In genomic region chr5:19002111-19002510, GRCh38 we compare ENCODE assay signal across 14 cellular contexts.
A peak's percentile ranks its signal among the peaks of the same experiment; 100 is the strongest.
DNase-seq lines count a peak whose midpoint lies in the region; ATAC-seq, FAIRE-seq and TF ChIP-seq lines count a peak whose summit lies in the region.
"Had no signal": no experiment of that assay in that cellular context is flagged by ENCODE, and none has a peak within 500 bp of the region (broad histone marks: within the 10 kb centered on the region; RNA-seq: fewer than 3 reads in every experiment).

No MANE protein-coding gene starts in this region.

- 6 to 21% (median 7%) methylated on average over 1 of the region's 1 CpG for WGBS in small intestine, 3 donors

- no peaks in the 10 kb centered on the region for H3K9me3 ChIP-seq in small intestine (ENCODE audit: control insufficient read depth, low read depth)
- H3K9me3 ChIP-seq: BLaER1 treated with 17β-estradiol and CSF1 and Interleukin-3, amounts not matched to agents 10 nM and 100 nM had no signal

- no peaks in the 10 kb centered on the region for H3K27me3 ChIP-seq in foreskin keratinocyte
- no peaks in the 10 kb centered on the region for H3K27me3 ChIP-seq in small intestine (ENCODE audit: control insufficient read depth in 2 of 2, insufficient read depth in 2 of 2, low read length in 2 of 2)
- H3K27me3 ChIP-seq in brain microvascular endothelial cell (replicated peaks), result no peaks in the 10 kb centered on the region
- H3K27me3 ChIP-seq: BLaER1 treated with 17β-estradiol and CSF1 and Interleukin-3, amounts not matched to agents 10 nM and 100 nM had no signal

- peak; percentile 35 for ATAC-seq in foreskin keratinocyte

- H3K4me3 ChIP-seq in small intestine (ENCODE audit: low read depth in 1 of 2, low read length in 2 of 2) (no peak overlapping the region), brain microvascular endothelial cell (ENCODE audit: low read depth, low read length) (no peak overlapping the region)
- H3K4me3 ChIP-seq: BLaER1 treated with 17β-estradiol and CSF1 and Interleukin-3, amounts not matched to agents 10 nM and 100 nM had no signal

- DNase-seq in NCI-H82 (lab: John Stamatoyannopoulos, UW) (peak; percentile 36), NCI-H82 treated with DMSO at 0.1 percent for 48 hours (lab: John Stamatoyannopoulos, UW; ENCODE audit: unreplicated experiment) (no peak), DMS 273 treated with DMSO at 0.1 percent for 48 hours (lab: John Stamatoyannopoulos, UW) (peak; percentile 91), OCI-M1 (lab: John Stamatoyannopoulos, UW) (peak; percentile 40), foreskin keratinocyte (peak; percentile 30 to 56), small intestine (no peak), brain microvascular endothelial cell (no peak)
- DNase-seq: ACHN; Calu3; CD4-positive, CD25-positive, alpha-beta regulatory T cell; GF-D8; HCEC 1CT; HFFc6 had no signal

- H3K27ac ChIP-seq in foreskin keratinocyte (no peak overlapping the region), small intestine (ENCODE audit: low read depth in 1 of 2, low read length in 1 of 2) (no peak overlapping the region), brain microvascular endothelial cell (no peak overlapping the region)
- H3K27ac ChIP-seq: BLaER1 treated with 17β-estradiol and CSF1 and Interleukin-3, amounts not matched to agents 10 nM and 100 nM had no signal

- in situ Hi-C loops in brain microvascular endothelial cell (cut with HindIII; ENCODE audit: low pct_ligation_motif_present, low sequenced_read_pairs), result no loop called here

- no peak for FAIRE-seq in small intestine (lab: Jason Lieb, UNC)

- no peaks in the 10 kb centered on the region for H3K36me3 ChIP-seq in small intestine (ENCODE audit: control insufficient read depth in 2 of 2, insufficient read depth in 2 of 2, low read length in 2 of 2)
- no peaks in the 10 kb centered on the region for H3K36me3 ChIP-seq in brain microvascular endothelial cell (replicated peaks)
- H3K36me3 ChIP-seq: BLaER1 treated with 17β-estradiol and CSF1 and Interleukin-3, amounts not matched to agents 10 nM and 100 nM had no signal

- TF ChIP-seq CTCF in foreskin keratinocyte (conservative IDR thresholded peaks at IDR 0.05) (no peak), brain microvascular endothelial cell (IDR thresholded peaks at IDR 0.05; ENCODE audit: low read depth, low read length, missing control alignments) (no peak)

- H3K4me1 ChIP-seq in foreskin keratinocyte (no peaks in the 10 kb centered on the region), small intestine (ENCODE audit: control insufficient read depth in 2 of 2, insufficient read depth in 1 of 2, low read depth in 1 of 2, low read length in 1 of 2) (no peaks in the 10 kb centered on the region)
- H3K4me1 ChIP-seq: BLaER1 treated with 17β-estradiol and CSF1 and Interleukin-3, amounts not matched to agents 10 nM and 100 nM had no signal

Comparison
In these comparisons a context has a peak if more than half of its experiments do, and no peak if none do; other contexts are left out.
1. DNase-seq: peak in NCI-H82 (single experiment), DMS 273 treated with DMSO at 0.1 percent for 48 hours (single experiment), OCI-M1 (single experiment) and foreskin keratinocyte (2 of 2); none in NCI-H82 treated with DMSO at 0.1 percent for 48 hours (single experiment), small intestine (single experiment) and brain microvascular endothelial cell (single experiment).